In the genomic region with DNA sequence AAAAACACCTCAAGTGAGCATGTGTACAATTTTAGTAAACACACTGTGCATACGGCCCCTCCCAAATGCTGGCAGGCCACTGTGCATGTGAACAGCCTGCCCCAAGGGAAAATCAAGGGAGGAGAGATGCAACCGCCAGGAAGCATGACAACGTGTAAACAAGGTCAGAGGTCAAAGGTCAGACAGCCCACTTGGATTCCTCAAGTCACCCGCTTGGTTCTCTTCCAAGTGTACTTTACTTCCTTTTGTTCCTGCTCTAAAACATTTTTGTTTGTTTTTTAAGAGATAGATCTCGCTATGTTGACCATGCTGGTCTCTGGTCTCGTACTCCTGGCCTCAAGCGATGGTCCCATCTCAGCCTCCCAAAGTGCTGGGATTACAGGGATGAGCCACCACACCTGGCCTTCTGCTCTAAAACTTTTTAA, we compare ENCODE assay signal across 19 cellular contexts.
DNase-seq lines count a peak whose midpoint lies in the region; ATAC-seq and TF ChIP-seq lines count a peak whose summit lies in the region.
"Had no signal": no experiment of that assay in that cellular context is flagged by ENCODE, and none has a peak within 500 bp of the region (broad histone marks: within the 10 kb centered on the region; RNA-seq: fewer than 3 reads in every experiment).

No MANE protein-coding gene starts in this region.

- DNase-seq in NCI-H1436 (lab: John Stamatoyannopoulos, UW): peak; percentile 29
- DNase-seq in NCI-H1436 treated with DMSO at 0.1 percent for 48 hours (lab: John Stamatoyannopoulos, UW): no peak
- DNase-seq in M059J (ENCODE audit: low read depth): peak; percentile 41
- DNase-seq in left kidney (ENCODE audit: low read depth, low spot score): peak; percentile 28
- DNase-seq in nephron progenitor cell: peak; percentile 25
- DNase-seq in hypothalamus (lab: John Stamatoyannopoulos, UW): no peak
- no peak for DNase-seq in coronary artery (ENCODE audit: low spot score)
- DNase-seq: DMS79, KBM-7, NCI-H1105, NCI-H187 treated with DMSO at 0.1 percent for 48 hours, NCI-H226, NCI-H526, SK-N-SH had no signal

- no peaks in the 10 kb centered on the region for H3K9me3 Mint-ChIP-seq in nephron progenitor cell
- H3K9me3 Mint-ChIP-seq: CD14-positive monocyte, GM23338 had no signal

- H3K4me3 ChIP-seq in coronary artery: no peak overlapping the region
- H3K4me3 ChIP-seq: GM23338 had no signal

- peaks cover 15% of the 10 kb centered on the region for H3K27me3 Mint-ChIP-seq in nephron progenitor cell (ENCODE audit: low read depth, poor library complexity)

- H3K27ac Mint-ChIP-seq in nephron progenitor cell: peak overlapping the region; percentile 9
- H3K27ac Mint-ChIP-seq: CD14-positive monocyte, GM23338 had no signal

- TF ChIP-seq CTCF in nephron progenitor cell (IDR thresholded peaks at IDR 0.05) (no peak), coronary artery (IDR thresholded peaks at IDR 0.05) (no peak)

- peak overlapping the region; percentile 14 for H3K4me3 Mint-ChIP-seq in nephron progenitor cell
- H3K4me3 Mint-ChIP-seq: CD14-positive monocyte, GM23338 had no signal

- no peak overlapping the region for H3K27ac ChIP-seq in coronary artery
- H3K27ac ChIP-seq: HL-60 had no signal

- H3K36me3 Mint-ChIP-seq in nephron progenitor cell (ENCODE audit: low read depth): no peaks in the 10 kb centered on the region
- H3K36me3 Mint-ChIP-seq: CD14-positive monocyte had no signal

- ATAC-seq in HG03025 (IDR thresholded peaks at IDR 0.05; ENCODE audit: low FRiP score, unreplicated experiment): no peak
- ATAC-seq: GM23338, Right ventricle myocardium inferior had no signal

- peaks cover 41% of the 10 kb centered on the region for H3K4me1 Mint-ChIP-seq in nephron progenitor cell
- H3K4me1 Mint-ChIP-seq: CD14-positive monocyte had no signal

Comparison
In these comparisons a context has a peak if more than half of its experiments do, and no peak if none do; other contexts are left out.
1. DNase-seq: peak in NCI-H1436 (single experiment), M059J (single experiment), left kidney (single experiment) and nephron progenitor cell (single experiment); none in NCI-H1436 treated with DMSO at 0.1 percent for 48 hours (single experiment), hypothalamus (0 of 51) and coronary artery (single experiment).